Comparison of ENCODE assay signal across 14 cellular contexts in genomic region chr3:159798951-159799350, GRCh38. TPM values are rescaled to one million over a fixed set of nuclear protein-coding genes. Genes with fewer than 3 reads are reported as not detected.
DNase-seq lines count a peak whose midpoint lies in the region; ATAC-seq, FAIRE-seq and TF ChIP-seq lines count a peak whose summit lies in the region.
"Had no signal": no experiment of that assay in that cellular context is flagged by ENCODE, and none has a peak within 500 bp of the region (broad histone marks: within the 10 kb centered on the region; RNA-seq: fewer than 3 reads in every experiment).

No MANE protein-coding gene starts in this region.

- no peak for TF ChIP-seq POLR2A in H54 (IDR thresholded peaks at IDR 0.05; ENCODE audit: low read depth, low read length)
- TF ChIP-seq POLR2A in prostate gland (IDR thresholded peaks at IDR 0.05) = no peak

- intact Hi-C loops in prostate gland (cut with DNase I) = no loop called here

- WGBS in prostate gland = 29% methylated on average over 2 of the region's 2 CpGs

- H3K27me3 ChIP-seq in brain microvascular endothelial cell (replicated peaks) (no peaks in the 10 kb centered on the region), kidney epithelial cell (ENCODE audit: control insufficient read depth, insufficient read depth, low read length) (no peaks in the 10 kb centered on the region), thoracic aorta (replicated peaks; ENCODE audit: insufficient read depth) (no peaks in the 10 kb centered on the region), prostate gland (replicated peaks; ENCODE audit: insufficient read depth) (no peaks in the 10 kb centered on the region)
- H3K27me3 ChIP-seq: testis had no signal

- H3K27ac ChIP-seq in brain microvascular endothelial cell (peak overlapping the region; percentile 30), thoracic aorta (peak overlapping the region; percentile 55 to 87), prostate gland (no peak overlapping the region)

- DNase-seq in H54 (ENCODE audit: insufficient read length, low spot score) = peak; percentile 20
- no peak for DNase-seq in brain microvascular endothelial cell
- DNase-seq in kidney epithelial cell (ENCODE audit: low read depth) = peak; percentile 81
- DNase-seq in thoracic aorta (ENCODE audit: low spot score) = no peak
- DNase-seq in NCI-H526 treated with DMSO at 0.1 percent for 48 hours (lab: John Stamatoyannopoulos, UW) = no peak
- no peak for DNase-seq in prostate gland (ENCODE audit: low spot score)
- no peak for DNase-seq in NCI-H128 (lab: John Stamatoyannopoulos, UW; ENCODE audit: unreplicated experiment)
- DNase-seq: activated CD8-positive, alpha-beta memory T cell treated with anti-CD3 and anti-CD28 coated beads, Interleukin-2, amount 50 U/mL, for 48 hours; NCI-H774; stimulated activated CD4-positive, alpha-beta T cell treated with anti-CD3 and anti-CD28 coated beads, Interleukin-4, amount 100 ng/mL, for 24 hours; T-helper 17 cell; testis had no signal

- H3K9me3 ChIP-seq in thoracic aorta (no peaks in the 10 kb centered on the region), prostate gland (no peaks in the 10 kb centered on the region)
- H3K9me3 ChIP-seq: testis had no signal

- in situ Hi-C loops in brain microvascular endothelial cell (cut with HindIII; ENCODE audit: low pct_ligation_motif_present, low sequenced_read_pairs) = loop anchor here (25.0 kb wide), 1 partner anchor 187 kb away; no protein-coding TSS in a partner anchor

- no peak for TF ChIP-seq CTCF in brain microvascular endothelial cell (IDR thresholded peaks at IDR 0.05; ENCODE audit: low read depth, low read length, missing control alignments)
- no peak for TF ChIP-seq CTCF in kidney epithelial cell (IDR thresholded peaks at IDR 0.05; ENCODE audit: insufficient read depth, low read length, poor library complexity, severe bottlenecking)
- no peak for TF ChIP-seq CTCF in thoracic aorta (IDR thresholded peaks at IDR 0.05)
- TF ChIP-seq CTCF in prostate gland (IDR thresholded peaks at IDR 0.05) = no peak

- H3K4me3 ChIP-seq in brain microvascular endothelial cell (ENCODE audit: low read depth, low read length) = no peak overlapping the region
- no peak overlapping the region for H3K4me3 ChIP-seq in kidney epithelial cell (ENCODE audit: low read depth, low read length)
- H3K4me3 ChIP-seq in thoracic aorta = no peak overlapping the region
- H3K4me3 ChIP-seq in prostate gland = no peak overlapping the region
- H3K4me3 ChIP-seq: testis had no signal

- FAIRE-seq in H54 (lab: Jason Lieb, UNC) = peak; percentile 48
- FAIRE-seq: colon had no signal

- H3K36me3 ChIP-seq in brain microvascular endothelial cell (replicated peaks) (no peaks in the 10 kb centered on the region), kidney epithelial cell (ENCODE audit: control insufficient read depth, insufficient read depth, low read length) (no peaks in the 10 kb centered on the region), thoracic aorta (no peaks in the 10 kb centered on the region), prostate gland (no peaks in the 10 kb centered on the region)

- peaks cover 54 to 96% of the 10 kb centered on the region in 2 donors for H3K4me1 ChIP-seq in thoracic aorta (ENCODE audit: control insufficient read depth in 1 of 2, low read depth in 2 of 2)
- no peaks in the 10 kb centered on the region for H3K4me1 ChIP-seq in prostate gland (replicated peaks)
- H3K4me1 ChIP-seq: testis had no signal

- ATAC-seq in thoracic aorta (ENCODE audit: insufficient number of reproducible peaks, low FRiP score, low read depth) = no peak
- no peak for ATAC-seq in HG03139 (IDR thresholded peaks at IDR 0.05; ENCODE audit: unreplicated experiment)
- ATAC-seq: T-helper 17 cell had no signal

RNA-seq across cellular contexts. Expression of gene SCHIP1, which starts 40.7 kb away (rescaled TPM):
- total RNA-seq in kidney epithelial cell (5.8 and 6.4 TPM in 2 replicates), thoracic aorta (10 to 100 TPM; 13.4 to 15.1 TPM), prostate gland (10 to 100 TPM in 1 of 2 donors, 1 to 10 TPM in 1; 2.6 to 35.3 TPM)
- total RNA-seq: T-helper 17 cell had no signal

Comparison
In these comparisons a context has a peak if more than half of its experiments do, and no peak if none do; other contexts are left out.
1. DNase-seq: peak in H54 (single experiment) and kidney epithelial cell (single experiment); none in brain microvascular endothelial cell (single experiment), thoracic aorta (single experiment), NCI-H526 treated with DMSO at 0.1 percent for 48 hours (single experiment), prostate gland (single experiment) and NCI-H128 (single experiment).
2. H3K27ac ChIP-seq: peak in brain microvascular endothelial cell (single experiment) and thoracic aorta (2 of 2); none in prostate gland (0 of 2).